ENCODE assay signal across 8 cellular contexts in the genomic region with DNA sequence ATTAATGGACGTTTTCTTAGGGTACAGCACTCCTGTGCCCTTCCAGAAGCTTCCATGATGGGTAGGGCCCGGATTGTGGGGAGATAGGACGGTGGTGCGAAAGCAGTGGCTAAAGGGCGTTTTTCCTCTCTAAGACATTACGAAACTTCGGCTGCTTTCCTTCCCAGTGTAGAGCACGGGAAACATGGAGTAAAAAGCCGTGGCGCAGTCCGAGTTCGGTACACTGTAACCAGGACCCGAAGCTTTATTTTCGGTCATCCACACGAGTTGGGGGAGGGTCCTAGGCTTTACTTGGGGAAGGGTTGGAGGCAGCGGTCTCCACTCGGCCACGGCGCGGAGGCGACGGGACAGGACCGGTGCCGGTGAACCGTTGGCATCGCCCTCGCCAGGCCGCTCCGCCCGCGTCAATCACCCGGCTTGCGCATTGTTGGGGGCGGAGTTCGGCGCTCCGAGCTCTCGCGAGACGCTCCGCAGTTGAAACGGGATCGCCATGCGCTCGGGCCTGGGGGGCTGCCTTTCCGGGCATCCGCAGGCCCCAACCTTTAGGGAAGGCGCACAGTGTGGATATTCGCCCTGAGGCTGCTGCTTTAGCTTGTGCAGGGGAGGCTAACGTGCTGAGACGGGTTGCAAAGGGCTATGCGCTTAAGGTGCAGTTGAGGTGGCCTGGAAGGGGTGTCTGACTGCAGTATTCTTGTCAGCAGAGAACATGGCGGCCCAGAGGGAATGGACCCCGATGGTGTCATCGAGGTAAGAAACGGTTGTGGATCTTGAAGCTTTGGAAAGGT. TPM values are rescaled to one million over a fixed set of nuclear protein-coding genes. Genes with fewer than 3 reads are reported as not detected.
DNase-seq lines count a peak whose midpoint lies in the region; ATAC-seq and TF ChIP-seq lines count a peak whose summit lies in the region.

No MANE protein-coding gene starts in this region.

- WGBS in aorta, 2 donors, result 0% methylated on average over 50 to 56 of the region's 56 CpGs

- H3K27ac Mint-ChIP-seq in T-helper 2 cell treated with Interferon-gamma antibody and Interleukin-4, amounts not matched to agents 5 μg/mL and 100 μg/mL, for 36 hours, result peak overlapping the region; percentile 99

- TF ChIP-seq POLR2A in NB4 (IDR thresholded peaks at IDR 0.05; ENCODE audit: extremely low read depth, insufficient read length), result no peak

- peaks cover 0 to 1% of the 10 kb centered on the region in 2 donors for H3K27me3 ChIP-seq in aorta (ENCODE audit: control insufficient read depth in 1 of 2, insufficient read depth in 2 of 2, low read length in 1 of 2)

- H3K4me3 ChIP-seq in GM12865 (ENCODE audit: low read depth, low read length) (peak overlapping the region; percentile 88), HFF-Myc (replicated peaks; ENCODE audit: low read depth, low read length) (peak overlapping the region; percentile 91), NB4 (ENCODE audit: low read depth, low read length) (peak overlapping the region; percentile 99), aorta (ENCODE audit: low read length in 2 of 2) (peak overlapping the region; percentile 80)

- H3K4me1 ChIP-seq in aorta (ENCODE audit: control insufficient read depth in 1 of 2, insufficient read depth in 2 of 2, low read length in 2 of 2), result peaks cover 0 to 7% of the 10 kb centered on the region in 2 donors

- H3K4me1 Mint-ChIP-seq in T-helper 2 cell treated with Interferon-gamma antibody and Interleukin-4, amounts not matched to agents 5 μg/mL and 100 μg/mL, for 36 hours (ENCODE audit: low read depth), result peaks cover 33% of the 10 kb centered on the region

- DNase-seq in GM12865 (ENCODE audit: low read depth) (peak; percentile 87), HFF-Myc (ENCODE audit: extremely low read depth, low read depth) (no peak), NB4 (ENCODE audit: low read depth) (peak; percentile 78), astrocyte of the hippocampus (ENCODE audit: low read depth, low spot score) (peak; percentile 91), hippocampal formation (lab: John Stamatoyannopoulos, UW) (peak; percentile 69 to 79), retina (peak; percentile 97), aorta (peak; percentile 94 to 95)
- peak; percentile 70 for DNase-seq in T-helper 2 cell treated with Interferon-gamma antibody and Interleukin-4, amounts not matched to agents 5 μg/mL and 100 μg/mL, for 36 hours (ENCODE audit: low spot score)

- peak; percentile 96 for ATAC-seq in aorta (ENCODE audit: low FRiP score)

- H3K27me3 Mint-ChIP-seq in T-helper 2 cell treated with Interferon-gamma antibody and Interleukin-4, amounts not matched to agents 5 μg/mL and 100 μg/mL, for 36 hours (ENCODE audit: low read depth), result no peaks in the 10 kb centered on the region

- peak overlapping the region; percentile 98 for H3K4me3 Mint-ChIP-seq in T-helper 2 cell treated with Interferon-gamma antibody and Interleukin-4, amounts not matched to agents 5 μg/mL and 100 μg/mL, for 36 hours

- peaks cover 8 to 9% of the 10 kb centered on the region in 2 donors for H3K36me3 ChIP-seq in aorta (ENCODE audit: control insufficient read depth in 1 of 2, insufficient read depth in 2 of 2, low read length in 1 of 2)

- H3K36me3 Mint-ChIP-seq in T-helper 2 cell treated with Interferon-gamma antibody and Interleukin-4, amounts not matched to agents 5 μg/mL and 100 μg/mL, for 36 hours (ENCODE audit: low read depth), result peaks cover 53% of the 10 kb centered on the region

- H3K9me3 ChIP-seq in aorta (ENCODE audit: control insufficient read depth, low read length), result no peaks in the 10 kb centered on the region

- H3K9me3 Mint-ChIP-seq in T-helper 2 cell treated with Interferon-gamma antibody and Interleukin-4, amounts not matched to agents 5 μg/mL and 100 μg/mL, for 36 hours, result no peaks in the 10 kb centered on the region

- intact Hi-C loops in aorta (cut with DNase I), result loop anchor here in 1 of 2 donors (10.0 kb wide), 2 partner anchors 169 to 219 kb away; a partner anchor contains a TSS

- peak overlapping the region; percentile 88 to 93 for H3K27ac ChIP-seq in aorta (ENCODE audit: low read depth in 1 of 2, low read length in 2 of 2)

- no peak for TF ChIP-seq CTCF in GM12865 (IDR thresholded peaks at IDR 0.05; ENCODE audit: insufficient read depth, low read depth, low read length, missing control alignments)
- no peak for TF ChIP-seq CTCF in HFF-Myc (IDR thresholded peaks at IDR 0.05; ENCODE audit: low read depth, low read length, missing control alignments)
- TF ChIP-seq CTCF in NB4 (IDR thresholded peaks at IDR 0.05; ENCODE audit: low read depth, low read length), result no peak

RNA-seq across cellular contexts. Expression of a gene that starts 0.5 kb away (rescaled TPM):
- 100 to 1,000 TPM; 330 to 374 TPM for total RNA-seq in aorta
- 100 to 1,000 TPM; 593 to 598 TPM for polyA plus RNA-seq in aorta

RNA-seq across cellular contexts. Expression of a gene that starts 22.4 kb away (rescaled TPM):
- 10 to 100 TPM in 1 of 2 donors, 1 to 10 TPM in 1; 9.0 to 10.4 TPM for total RNA-seq in aorta
- polyA plus RNA-seq in aorta, result 1 to 10 TPM; 6.9 to 8.2 TPM

RNA-seq across cellular contexts. Expression of a gene that starts 58.6 kb away (rescaled TPM):
- total RNA-seq in aorta, result 1 to 10 TPM; 1.5 to 2.9 TPM
- under 1 TPM in 1 of 2 donors, not detected in 1; 0.36 TPM for polyA plus RNA-seq in aorta
